8 cellular contexts compared by ENCODE assay signal in the genomic region with DNA sequence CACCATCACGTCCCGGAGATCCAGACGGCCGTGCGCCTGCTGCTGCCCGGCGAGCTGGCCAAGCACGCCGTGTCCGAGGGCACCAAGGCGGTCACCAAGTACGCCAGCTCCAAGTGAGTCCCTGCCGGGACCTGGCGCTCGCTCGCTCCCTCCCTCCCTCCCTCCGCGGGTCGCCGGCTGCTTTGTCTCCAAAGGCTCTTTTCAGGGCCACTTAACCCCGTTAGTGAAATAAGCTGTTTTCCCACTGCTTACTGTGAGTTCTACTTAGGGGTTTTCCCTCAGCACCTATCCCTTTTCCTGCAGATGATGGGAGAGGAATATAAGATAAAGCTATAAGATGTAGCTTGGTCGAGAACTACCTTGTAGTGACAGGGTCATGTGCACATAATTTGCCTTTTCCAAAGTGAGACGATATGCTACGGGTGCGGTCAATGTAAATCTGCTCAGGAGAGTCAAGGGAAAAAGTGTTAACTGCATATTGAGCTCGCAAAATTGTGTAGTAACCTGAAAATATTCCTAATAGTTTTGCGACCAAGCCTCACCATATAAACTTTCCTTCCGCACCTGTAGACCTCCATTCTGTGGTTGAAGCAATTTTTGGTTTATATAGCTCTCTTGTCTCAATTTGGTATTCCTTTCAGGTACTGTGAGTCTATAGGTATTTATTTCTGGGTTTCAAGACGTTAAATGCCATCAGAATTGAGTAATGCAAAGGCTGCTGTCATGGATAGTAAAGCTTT. TPM values are rescaled to one million over a fixed set of nuclear protein-coding genes. Genes with fewer than 3 reads are reported as not detected.
DNase-seq lines count a peak whose midpoint lies in the region; ATAC-seq and TF ChIP-seq lines count a peak whose summit lies in the region.

No MANE protein-coding gene starts in this region.

- no peaks in the 10 kb centered on the region for H3K27me3 ChIP-seq in BLaER1 treated with 17β-estradiol and CSF1 and Interleukin-3, amounts not matched to agents 10 nM and 100 nM
- no peaks in the 10 kb centered on the region for H3K27me3 ChIP-seq in MM.1S (replicated peaks; ENCODE audit: insufficient read depth, low read length)

- H3K27me3 Mint-ChIP-seq in chondrocyte (ENCODE audit: low read depth) (no peaks in the 10 kb centered on the region), mesothelial cell of epicardium (ENCODE audit: low read depth) (no peaks in the 10 kb centered on the region)

- TF ChIP-seq CTCF in MM.1S (IDR thresholded peaks at IDR 0.05; ENCODE audit: low read length) (no peak), chondrocyte (IDR thresholded peaks at IDR 0.05) (no peak), mesothelial cell of epicardium (IDR thresholded peaks at IDR 0.05; ENCODE audit: unreplicated experiment) (no peak)

- no peak for TF ChIP-seq POLR2A in GM18505 (IDR thresholded peaks at IDR 0.05; ENCODE audit: borderline replicate concordance, extremely low read depth, insufficient read depth, insufficient read length)

- DNase-seq in MM.1S (peak; percentile 48), chondrocyte (ENCODE audit: low spot score) (no peak), mesothelial cell of epicardium (ENCODE audit: low spot score in 2 of 2, unreplicated experiment in 2 of 2) (no peak), NCI-H187 treated with DMSO at 0.1 percent for 48 hours (lab: John Stamatoyannopoulos, UW) (no peak), LoVo (ENCODE audit: low spot score) (no peak)

- H3K4me1 Mint-ChIP-seq in chondrocyte (ENCODE audit: low read depth) = peaks cover 29% of the 10 kb centered on the region
- H3K4me1 Mint-ChIP-seq in mesothelial cell of epicardium = peaks cover 33% of the 10 kb centered on the region

- peak overlapping the region; percentile 62 to 95 (median 86); a peak in 21 of 22 replicates for H3K27ac ChIP-seq in BLaER1 treated with 17β-estradiol and CSF1 and Interleukin-3, amounts not matched to agents 10 nM and 100 nM
- peak overlapping the region; percentile 74 for H3K27ac ChIP-seq in MM.1S (ENCODE audit: low read length)

- no peak overlapping the region for H2AFZ ChIP-seq in MM.1S (ENCODE audit: low read length)

- peak overlapping the region; percentile 72 for H3K4me3 Mint-ChIP-seq in chondrocyte (ENCODE audit: unreplicated experiment)
- H3K4me3 Mint-ChIP-seq in mesothelial cell of epicardium = peak overlapping the region; percentile 72

- H3K4me2 ChIP-seq in BLaER1 treated with 17β-estradiol and CSF1 and Interleukin-3, amounts not matched to agents 10 nM and 100 nM = peak overlapping the region; percentile 70 to 98 (median 89)
- H3K4me2 ChIP-seq in MM.1S (ENCODE audit: low read depth, low read length) = peak overlapping the region; percentile 85

- peaks cover 0 to 39% (median 17%) of the 10 kb centered on the region in 11 experiments; a peak in 18 of 22 replicates for H3K36me3 ChIP-seq in BLaER1 treated with 17β-estradiol and CSF1 and Interleukin-3, amounts not matched to agents 10 nM and 100 nM
- H3K36me3 ChIP-seq in MM.1S (replicated peaks; ENCODE audit: insufficient read depth, low read length) = no peaks in the 10 kb centered on the region

- H3F3A ChIP-seq in MM.1S (ENCODE audit: insufficient read depth, low read length) = peaks cover 13% of the 10 kb centered on the region

- H3K9me3 ChIP-seq in BLaER1 treated with 17β-estradiol and CSF1 and Interleukin-3, amounts not matched to agents 10 nM and 100 nM (replicated peaks in 1 of 11) = no peaks in the 10 kb centered on the region
- H3K9me3 ChIP-seq in MM.1S (replicated peaks; ENCODE audit: insufficient read depth, low read length) = no peaks in the 10 kb centered on the region

- peak overlapping the region; percentile 64 to 88 (median 73) for H3K4me3 ChIP-seq in BLaER1 treated with 17β-estradiol and CSF1 and Interleukin-3, amounts not matched to agents 10 nM and 100 nM
- peak overlapping the region; percentile 93 for H3K4me3 ChIP-seq in MM.1S (ENCODE audit: low read length)

- ATAC-seq in HG03457 (IDR thresholded peaks at IDR 0.05; ENCODE audit: unreplicated experiment) (no peak), GM18505 (IDR thresholded peaks at IDR 0.05; ENCODE audit: unreplicated experiment) (no peak)

- peak overlapping the region; percentile 87 to 97 (median 91) for H3K9ac ChIP-seq in BLaER1 treated with 17β-estradiol and CSF1 and Interleukin-3, amounts not matched to agents 10 nM and 100 nM
- H3K9ac ChIP-seq in MM.1S (ENCODE audit: low read length) = peak overlapping the region; percentile 90

- H3K27ac Mint-ChIP-seq in chondrocyte (ENCODE audit: unreplicated experiment) = peak overlapping the region; percentile 75
- H3K27ac Mint-ChIP-seq in mesothelial cell of epicardium = peak overlapping the region; percentile 89

- H3K79me2 ChIP-seq in MM.1S (ENCODE audit: low read length) = peaks cover 47% of the 10 kb centered on the region

- peaks cover 36 to 48% (median 47%) of the 10 kb centered on the region in 10 experiments for H3K4me1 ChIP-seq in BLaER1 treated with 17β-estradiol and CSF1 and Interleukin-3, amounts not matched to agents 10 nM and 100 nM
- H3K4me1 ChIP-seq in MM.1S (ENCODE audit: low read length) = peaks cover 13% of the 10 kb centered on the region

- H3K9me3 Mint-ChIP-seq in chondrocyte (ENCODE audit: low read depth) (no peaks in the 10 kb centered on the region), mesothelial cell of epicardium (no peaks in the 10 kb centered on the region)

- no peaks in the 10 kb centered on the region for H3K9me2 ChIP-seq in MM.1S (replicated peaks; ENCODE audit: insufficient read depth, low read length)

- H3K36me3 Mint-ChIP-seq in chondrocyte (ENCODE audit: low read depth) (no peaks in the 10 kb centered on the region), mesothelial cell of epicardium (no peaks in the 10 kb centered on the region)

- peaks cover 10 to 51% (median 31%) of the 10 kb centered on the region in 11 experiments; a peak in 17 of 22 replicates for H4K20me1 ChIP-seq in BLaER1 treated with 17β-estradiol and CSF1 and Interleukin-3, amounts not matched to agents 10 nM and 100 nM
- no peaks in the 10 kb centered on the region for H4K20me1 ChIP-seq in MM.1S (ENCODE audit: insufficient read depth, low read length)

RNA-seq across cellular contexts. Expression of a gene that starts 55.9 kb away (rescaled TPM):
- 9.4 to 11.5 TPM (median 10.5 TPM) in 3 replicates for total RNA-seq in chondrocyte
- total RNA-seq in mesothelial cell of epicardium = 11.6 to 12.4 TPM (median 11.7 TPM) in 3 replicates
